10 cellular contexts compared by ENCODE assay signal in genomic region chr9:130220351-130220750, GRCh38. TPM values are rescaled to one million over a fixed set of nuclear protein-coding genes. Genes with fewer than 3 reads are reported as not detected.
DNase-seq lines count a peak whose midpoint lies in the region; ATAC-seq and TF ChIP-seq lines count a peak whose summit lies in the region.
"Had no signal": no experiment of that assay in that cellular context is flagged by ENCODE, and none has a peak within 500 bp of the region (broad histone marks: within the 10 kb centered on the region; RNA-seq: fewer than 3 reads in every experiment).

No MANE protein-coding gene starts in this region.

- TF ChIP-seq POLR2A in esophagus muscularis mucosa (IDR thresholded peaks at IDR 0.05; ENCODE audit: low read depth) = no peak
- TF ChIP-seq POLR2A in uterus (IDR thresholded peaks at IDR 0.05) = no peak

- 24% methylated on average over 9 of the region's 9 CpGs for WGBS in esophagus muscularis mucosa
- 35 to 48% methylated on average over 6 of the region's 9 CpGs for WGBS in mesodermal cell (ENCODE audit: insufficient coverage in 2 of 2), 2 experiments

- no peak for ATAC-seq in HG02840 (IDR thresholded peaks at IDR 0.05; ENCODE audit: low FRiP score, unreplicated experiment)

- H3K4me1 Mint-ChIP-seq in activated naive CD8-positive, alpha-beta T cell treated with anti-CD3 and anti-CD28 coated beads for 36 hours = no peaks in the 10 kb centered on the region

- DNase-seq in NCI-H2171 treated with DMSO at 0.1 percent for 48 hours (lab: John Stamatoyannopoulos, UW) (peak; percentile 32), NCI-H2171 (lab: John Stamatoyannopoulos, UW) (no peak), esophagus muscularis mucosa (ENCODE audit: extremely low spot score) (no peak), uterus (peak; percentile 70 to 81), occipital lobe (lab: John Stamatoyannopoulos, UW) (no peak)
- no peak for DNase-seq in activated naive CD8-positive, alpha-beta T cell treated with anti-CD3 and anti-CD28 coated beads for 36 hours
- DNase-seq: NCI-H1694 treated with DMSO at 0.1 percent for 48 hours, posterior cingulate gyrus had no signal

- H3K36me3 Mint-ChIP-seq in activated naive CD8-positive, alpha-beta T cell treated with anti-CD3 and anti-CD28 coated beads for 36 hours = no peaks in the 10 kb centered on the region

- peak in 2 of 3 experiments; percentile 45 to 51 for TF ChIP-seq CTCF in esophagus muscularis mucosa (IDR thresholded peaks at IDR 0.05)
- TF ChIP-seq CTCF in uterus (IDR thresholded peaks at IDR 0.05) = peak in 3 of 4 experiments; percentile 23 to 53 (median 39)

- no peak overlapping the region for H3K27ac Mint-ChIP-seq in activated naive CD8-positive, alpha-beta T cell treated with anti-CD3 and anti-CD28 coated beads for 36 hours

- peaks cover 5 to 47% (median 40%) of the 10 kb centered on the region in 4 donors for H3K4me1 ChIP-seq in esophagus muscularis mucosa
- peaks cover 11% of the 10 kb centered on the region for H3K4me1 ChIP-seq in mesodermal cell (ENCODE audit: control insufficient read depth, insufficient read depth, low read length, poor library complexity, severe bottlenecking)
- peaks cover 3 to 11% of the 10 kb centered on the region in 2 donors for H3K4me1 ChIP-seq in uterus

- H3K4me3 Mint-ChIP-seq in activated naive CD8-positive, alpha-beta T cell treated with anti-CD3 and anti-CD28 coated beads for 36 hours = no peak overlapping the region

- intact Hi-C loops in esophagus muscularis mucosa (cut with DNase I) (no loop called here), uterus (cut with DNase I; ENCODE audit: low total_unique reads) (no loop called here)

- no peaks in the 10 kb centered on the region for H3K27me3 Mint-ChIP-seq in activated naive CD8-positive, alpha-beta T cell treated with anti-CD3 and anti-CD28 coated beads for 36 hours

- H3K36me3 ChIP-seq in esophagus muscularis mucosa (peaks cover 0 to 35% (median 20%) of the 10 kb centered on the region in 4 donors), mesodermal cell (ENCODE audit: control insufficient read depth, insufficient read depth, low read length) (peaks cover 56% of the 10 kb centered on the region), uterus (no peaks in the 10 kb centered on the region)

- H3K27me3 ChIP-seq in esophagus muscularis mucosa = no peaks in the 10 kb centered on the region
- no peaks in the 10 kb centered on the region for H3K27me3 ChIP-seq in uterus

- TF ChIP-seq EP300 in esophagus muscularis mucosa (IDR thresholded peaks at IDR 0.05) = no peak

- no peaks in the 10 kb centered on the region for H3K9me3 ChIP-seq in esophagus muscularis mucosa
- H3K9me3 ChIP-seq in mesodermal cell (ENCODE audit: control insufficient read depth, low read length) = no peaks in the 10 kb centered on the region
- no peaks in the 10 kb centered on the region for H3K9me3 ChIP-seq in uterus

- H3K4me3 ChIP-seq in esophagus muscularis mucosa (no peak overlapping the region), mesodermal cell (ENCODE audit: extremely low read depth, insufficient read depth, low read length, poor library complexity, severe bottlenecking) (no peak overlapping the region), uterus (no peak overlapping the region)

- H3K27ac ChIP-seq in esophagus muscularis mucosa (replicated peaks in 1 of 4) (peak overlapping the region; percentile 58 to 78 (median 76)), mesodermal cell (ENCODE audit: low read depth, low read length, severe bottlenecking) (peak overlapping the region; percentile 57), uterus (peak overlapping the region; percentile 78 to 82)

- no peaks in the 10 kb centered on the region for H3K9me3 Mint-ChIP-seq in activated naive CD8-positive, alpha-beta T cell treated with anti-CD3 and anti-CD28 coated beads for 36 hours

RNA-seq across cellular contexts. Expression of gene HMCN2, which starts 45.2 kb away (rescaled TPM):
- total RNA-seq in esophagus muscularis mucosa (10 to 100 TPM in 3 of 4 donors, 1 to 10 TPM in 1; 9.1 to 38.6 (median 12.5) TPM), uterus (10 to 100 TPM in 3 of 4 donors, 1 to 10 TPM in 1; 1.8 to 46.7 (median 24.4) TPM), occipital lobe (not detected)
- 1.5 TPM for polyA plus RNA-seq in mesodermal cell (2013, experiment 1 of 2)
- polyA plus RNA-seq in mesodermal cell (2013, experiment 2 of 2) = 1.2 TPM
- total RNA-seq in activated naive CD8-positive, alpha-beta T cell treated with anti-CD3 and anti-CD28 coated beads for 36 hours = not detected

RNA-seq across cellular contexts. Expression of gene NCS1, which starts 48.1 kb away (rescaled TPM):
- total RNA-seq in esophagus muscularis mucosa (100 to 1,000 TPM; 100 to 206 (median 122) TPM), uterus (10 to 100 TPM in 3 of 4 donors, 1 to 10 TPM in 1; 4.1 to 99.3 (median 39.0) TPM), occipital lobe (206 TPM)
- polyA plus RNA-seq in mesodermal cell (2013, experiment 1 of 2) = 36.6 TPM
- polyA plus RNA-seq in mesodermal cell (2013, experiment 2 of 2) = 33.8 TPM
- 10 to 100 TPM; 10.5 to 11.9 TPM for total RNA-seq in activated naive CD8-positive, alpha-beta T cell treated with anti-CD3 and anti-CD28 coated beads for 36 hours

Comparison
In these comparisons a context has a peak if more than half of its experiments do, and no peak if none do; other contexts are left out.
1. DNase-seq: peak in NCI-H2171 treated with DMSO at 0.1 percent for 48 hours (single experiment) and uterus (2 of 2); none in NCI-H2171 (single experiment), esophagus muscularis mucosa (single experiment), occipital lobe (single experiment) and activated naive CD8-positive, alpha-beta T cell treated with anti-CD3 and anti-CD28 coated beads for 36 hours (single experiment).
2. Peak in every context shown above with its lines, with median percentiles within 50 percentile points of each other: H3K27ac ChIP-seq.